8 cellular contexts compared by ENCODE assay signal in the genomic region with DNA sequence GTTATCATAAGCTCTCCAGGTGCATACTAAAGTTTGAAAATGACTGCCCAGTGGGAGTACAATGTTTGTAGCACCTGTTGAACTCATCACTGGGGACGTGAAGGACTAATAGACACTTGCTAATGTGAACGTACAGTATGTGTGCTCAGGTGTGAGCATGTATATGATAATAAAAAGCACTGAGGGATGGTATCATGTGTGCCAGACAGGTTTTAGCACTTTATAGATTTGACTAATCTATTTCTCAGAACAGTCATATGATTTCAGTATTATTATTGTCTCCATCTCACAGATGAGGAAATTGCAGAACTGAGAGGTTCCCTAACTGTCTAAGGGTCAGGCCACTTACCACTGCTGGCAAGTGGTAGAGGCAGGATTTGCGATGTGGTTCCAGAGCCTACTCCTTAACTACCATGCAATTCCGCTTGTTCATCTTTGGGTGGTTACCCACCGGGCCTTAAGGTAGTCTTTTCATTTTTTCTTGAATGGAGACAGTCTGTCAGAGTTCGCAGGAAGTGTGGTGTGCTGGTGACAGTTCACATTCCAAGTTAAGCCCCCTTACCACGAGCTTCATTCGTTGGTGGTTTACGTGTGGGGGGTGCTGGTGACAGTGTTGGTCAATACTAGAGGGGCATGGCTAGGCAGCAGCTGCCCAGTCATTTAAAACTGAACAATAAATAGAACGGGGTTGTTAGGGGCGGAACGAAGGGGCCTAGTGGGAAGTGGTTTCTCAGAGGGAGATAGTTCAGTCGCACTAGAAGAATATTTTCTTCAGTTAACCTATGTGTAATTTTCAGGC. TPM values are rescaled to one million over a fixed set of nuclear protein-coding genes. Genes with fewer than 3 reads are reported as not detected.
DNase-seq lines count a peak whose midpoint lies in the region; ATAC-seq and TF ChIP-seq lines count a peak whose summit lies in the region.

No MANE protein-coding gene starts in this region.

- peak; percentile 70 for ATAC-seq in HG03103 (IDR thresholded peaks at IDR 0.05; ENCODE audit: low read depth, unreplicated experiment)
- peak; percentile 93 for ATAC-seq in stimulated activated effector memory CD8-positive, alpha-beta T cell treated with anti-CD3 and anti-CD28 coated beads, Interleukin-12 subunit alpha, Interleukin-12 subunit beta, amount 100 ng/mL, for 72 hours

- TF ChIP-seq POLR2A in tibial nerve (IDR thresholded peaks at IDR 0.05): no peak

- no peaks in the 10 kb centered on the region for H3K9me3 Mint-ChIP-seq in stimulated activated effector memory CD8-positive, alpha-beta T cell treated with anti-CD3 and anti-CD28 coated beads, Interleukin-12 subunit alpha, Interleukin-12 subunit beta, amount 100 ng/mL, for 72 hours

- H3K4me3 Mint-ChIP-seq in stimulated activated effector memory CD8-positive, alpha-beta T cell treated with anti-CD3 and anti-CD28 coated beads, Interleukin-12 subunit alpha, Interleukin-12 subunit beta, amount 100 ng/mL, for 72 hours: peak overlapping the region; percentile 22

- peaks cover 84% of the 10 kb centered on the region for H3K4me1 Mint-ChIP-seq in stimulated activated effector memory CD8-positive, alpha-beta T cell treated with anti-CD3 and anti-CD28 coated beads, Interleukin-12 subunit alpha, Interleukin-12 subunit beta, amount 100 ng/mL, for 72 hours

- TF ChIP-seq CTCF in left ventricle myocardium inferior (IDR thresholded peaks at IDR 0.05; ENCODE audit: borderline replicate concordance) (no peak), WERI-Rb-1 (IDR thresholded peaks at IDR 0.05; ENCODE audit: low read depth, low read length) (no peak), tibial nerve (IDR thresholded peaks at IDR 0.05) (no peak)

- H3K27me3 ChIP-seq in left ventricle myocardium inferior (ENCODE audit: low read depth) (no peaks in the 10 kb centered on the region), WERI-Rb-1 (ENCODE audit: insufficient read depth, low read depth, severe bottlenecking) (no peaks in the 10 kb centered on the region), tibial nerve (no peaks in the 10 kb centered on the region)

- H3K4me3 ChIP-seq in left ventricle myocardium inferior (no peak overlapping the region), WERI-Rb-1 (ENCODE audit: low read depth, low read length) (no peak overlapping the region), tibial nerve (no peak overlapping the region)

- H3K36me3 Mint-ChIP-seq in stimulated activated effector memory CD8-positive, alpha-beta T cell treated with anti-CD3 and anti-CD28 coated beads, Interleukin-12 subunit alpha, Interleukin-12 subunit beta, amount 100 ng/mL, for 72 hours: no peaks in the 10 kb centered on the region

- intact Hi-C loops in left ventricle myocardium inferior (cut with micrococcal nuclease): no loop called here
- intact Hi-C loops in cardiac septum (cut with DNase I): no loop called here

- peaks cover 89% of the 10 kb centered on the region for H3K4me1 ChIP-seq in left ventricle myocardium inferior
- H3K4me1 ChIP-seq in tibial nerve: peaks cover 0 to 80% (median 28%) of the 10 kb centered on the region in 4 donors

- WGBS in tibial nerve, 2 donors: 72 to 75% methylated on average over 13 of the region's 13 CpGs

- DNase-seq in left ventricle myocardium inferior (no peak), cardiac septum (ENCODE audit: low spot score) (no peak), WERI-Rb-1 (peak; percentile 5), cortex of kidney (lab: John Stamatoyannopoulos, UW) (no peak), tibial nerve (ENCODE audit: low spot score in 2 of 2) (no peak), T-helper 1 cell (no peak)
- DNase-seq in stimulated activated effector memory CD8-positive, alpha-beta T cell treated with anti-CD3 and anti-CD28 coated beads, Interleukin-12 subunit alpha, Interleukin-12 subunit beta, amount 100 ng/mL, for 72 hours (ENCODE audit: low spot score in 2 of 2): peak in 1 of 2 donors; percentile 59

- peak overlapping the region; percentile 49 for H3K27ac Mint-ChIP-seq in stimulated activated effector memory CD8-positive, alpha-beta T cell treated with anti-CD3 and anti-CD28 coated beads, Interleukin-12 subunit alpha, Interleukin-12 subunit beta, amount 100 ng/mL, for 72 hours

- no peak for TF ChIP-seq EP300 in tibial nerve (IDR thresholded peaks at IDR 0.05)

- H3K9me3 ChIP-seq in left ventricle myocardium inferior (replicated peaks) (no peaks in the 10 kb centered on the region), WERI-Rb-1 (ENCODE audit: severe bottlenecking) (no peaks in the 10 kb centered on the region), tibial nerve (no peaks in the 10 kb centered on the region)

- peak overlapping the region; percentile 70 for H3K27ac ChIP-seq in left ventricle myocardium inferior (replicated peaks)
- H3K27ac ChIP-seq in WERI-Rb-1: no peak overlapping the region
- H3K27ac ChIP-seq in tibial nerve: peak overlapping the region in 2 of 4 donors; percentile 5 to 41

- no peaks in the 10 kb centered on the region for H3K36me3 ChIP-seq in left ventricle myocardium inferior
- peaks cover 10% of the 10 kb centered on the region for H3K36me3 ChIP-seq in WERI-Rb-1
- no peaks in the 10 kb centered on the region for H3K36me3 ChIP-seq in tibial nerve

RNA-seq across cellular contexts. Expression of a gene that starts 46.8 kb away (rescaled TPM):
- 33.3 TPM for total RNA-seq in left ventricle myocardium inferior
- 27.8 TPM for total RNA-seq in cardiac septum
- 10 to 100 TPM; 32.3 to 61.5 (median 36.3) TPM for total RNA-seq in tibial nerve
